In the genomic region with DNA sequence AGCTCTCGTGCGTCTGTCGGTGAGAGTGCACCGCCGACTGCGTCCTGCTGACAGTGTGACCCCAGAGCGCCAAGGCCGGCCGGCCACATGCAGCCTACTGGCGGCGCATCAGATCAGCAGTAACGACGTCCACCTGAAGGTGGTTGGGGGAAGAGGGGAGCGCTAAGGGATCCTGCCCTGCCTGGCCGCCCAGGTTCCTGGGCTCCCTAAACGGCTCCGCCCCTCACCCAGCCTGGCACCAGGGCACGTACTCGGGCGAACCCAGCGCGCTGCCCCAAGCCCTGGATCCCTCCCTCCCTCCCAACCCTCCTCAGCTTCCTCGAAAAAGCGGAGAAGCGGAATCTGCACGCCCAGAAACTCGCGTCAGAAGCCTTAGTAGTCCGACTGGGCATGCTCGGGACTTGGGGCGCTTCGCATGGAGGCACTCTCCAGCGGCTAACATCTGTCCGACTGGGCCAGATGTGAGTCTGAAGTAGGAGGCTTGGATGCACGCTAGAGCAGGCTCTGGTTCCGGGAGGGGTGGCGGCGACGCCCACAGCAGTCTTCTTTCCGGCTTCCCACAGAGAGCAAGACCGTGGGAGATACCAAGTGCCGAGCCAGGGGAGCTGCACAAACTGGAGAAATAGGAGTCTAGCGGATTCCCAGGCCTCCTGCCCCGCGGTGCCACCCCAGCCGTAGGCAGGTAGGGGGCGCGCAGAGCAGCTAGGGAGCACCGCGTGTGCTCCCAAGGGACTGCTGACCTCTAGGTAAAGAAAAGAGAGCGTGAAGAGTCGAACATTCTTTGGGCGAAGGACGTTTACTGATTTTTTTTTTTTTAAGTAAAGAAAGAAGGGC, we compare ENCODE assay signal across 8 cellular contexts.
DNase-seq lines count a peak whose midpoint lies in the region; ATAC-seq lines count a peak whose summit lies in the region.

No MANE protein-coding gene starts in this region.

- H3K4me3 Mint-ChIP-seq in activated CD4-positive, alpha-beta T cell treated with anti-CD3 and anti-CD28 coated beads, Interleukin-2, amount 10 ng/mL, durations not matched to agents 7 days and 5 days: peak overlapping the region; percentile 74

- H3K27me3 Mint-ChIP-seq in activated CD4-positive, alpha-beta T cell treated with anti-CD3 and anti-CD28 coated beads, Interleukin-2, amount 10 ng/mL, durations not matched to agents 7 days and 5 days: peaks cover 50% of the 10 kb centered on the region

- H3K9me3 Mint-ChIP-seq in activated CD4-positive, alpha-beta T cell treated with anti-CD3 and anti-CD28 coated beads, Interleukin-2, amount 10 ng/mL, durations not matched to agents 7 days and 5 days: no peaks in the 10 kb centered on the region

- H3K36me3 Mint-ChIP-seq in activated CD4-positive, alpha-beta T cell treated with anti-CD3 and anti-CD28 coated beads, Interleukin-2, amount 10 ng/mL, durations not matched to agents 7 days and 5 days (ENCODE audit: low read depth): no peaks in the 10 kb centered on the region

- CTCF ChIA-PET in activated CD4-positive, alpha-beta T cell treated with anti-CD3 and anti-CD28 coated beads, Interleukin-2, amount 10 ng/mL, durations not matched to agents 7 days and 5 days (lab: Charles Lee): interaction anchor here (0.5 to 1.0 kb wide), 3 partner anchors 10 to 1427 kb away, joined by 3 read pairs; no protein-coding TSS in a partner anchor

- POLR2A ChIA-PET in activated CD4-positive, alpha-beta T cell treated with anti-CD3 and anti-CD28 coated beads, Interleukin-2, amount 10 ng/mL, durations not matched to agents 7 days and 5 days (lab: Charles Lee): no interaction called here

- ATAC-seq in HG02610 (IDR thresholded peaks at IDR 0.05; ENCODE audit: unreplicated experiment) (no peak), GM18858 (IDR thresholded peaks at IDR 0.05; ENCODE audit: unreplicated experiment) (no peak)

- no peak overlapping the region for H3K27ac Mint-ChIP-seq in activated CD4-positive, alpha-beta T cell treated with anti-CD3 and anti-CD28 coated beads, Interleukin-2, amount 10 ng/mL, durations not matched to agents 7 days and 5 days

- peaks cover 22% of the 10 kb centered on the region for H3K4me1 Mint-ChIP-seq in activated CD4-positive, alpha-beta T cell treated with anti-CD3 and anti-CD28 coated beads, Interleukin-2, amount 10 ng/mL, durations not matched to agents 7 days and 5 days

- H3K27ac ChIP-seq in caudate nucleus (ENCODE audit: low read depth, low read length): peak overlapping the region; percentile 58

- DNase-seq in activated CD4-positive, alpha-beta T cell treated with anti-CD3 and anti-CD28 coated beads, Interleukin-2, amount 10 ng/mL, durations not matched to agents 7 days and 5 days: peak; percentile 25
- no peak for DNase-seq in activated CD4-positive, alpha-beta T cell treated with anti-CD3 and anti-CD28 coated beads, Interleukin-2, amount 50 U/mL, for 1 hour
- DNase-seq in NCI-H748 (lab: John Stamatoyannopoulos, UW; ENCODE audit: unreplicated experiment) (peak; percentile 88), caudate nucleus (lab: John Stamatoyannopoulos, UW) (peak in 55 of 61 donors; percentile 3 to 83 (median 47)), kidney tubule cell (ENCODE audit: low spot score) (peak; percentile 90)
- peak; percentile 3 for DNase-seq in stimulated activated CD4-positive, alpha-beta T cell treated with anti-CD3 and anti-CD28 coated beads, Interleukin-4, amount 100 ng/mL, for 24 hours
